In the genomic region with DNA sequence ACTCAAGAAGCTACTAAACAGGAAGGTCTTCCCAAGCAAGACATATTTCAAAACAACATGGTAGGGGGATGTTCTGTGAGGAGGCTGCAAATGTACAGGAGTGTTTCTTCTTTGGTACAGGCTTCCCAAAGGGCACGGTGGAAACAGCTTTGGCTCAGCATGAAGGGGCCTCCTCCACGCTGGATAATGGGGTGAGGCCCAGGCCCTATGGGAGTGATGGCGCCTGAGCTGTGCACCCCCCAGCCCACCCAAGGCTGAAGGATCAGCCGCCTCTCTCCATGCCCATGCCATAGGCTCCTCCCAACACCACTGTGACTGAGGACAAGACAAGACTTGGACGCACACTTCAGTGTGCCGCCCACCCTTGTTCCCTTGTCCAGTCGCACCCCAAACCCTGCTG, we compare ENCODE assay signal across 37 cellular contexts. TPM values are rescaled to one million over a fixed set of nuclear protein-coding genes. Genes with fewer than 3 reads are reported as not detected.
"Had no signal": no experiment of that assay in that cellular context is flagged by ENCODE, and none has a peak within 500 bp of the region (broad histone marks: within the 10 kb centered on the region; RNA-seq: fewer than 3 reads in every experiment).

No MANE protein-coding gene starts in this region.

- H3K4me3 ChIP-seq: MG63 had no signal

- H3K9me3 ChIP-seq: MG63 had no signal

- H3K9ac ChIP-seq: KMS-11 had no signal

- H3K27ac ChIP-seq: KMS-11 had no signal

- H3K4me2 ChIP-seq: KMS-11 had no signal

- DNase-seq: Karpas-422, Kasumi-1, MG63, MM.1S, MV-4-11, NCI-H1048, NCI-H1092, NCI-H1092 treated with DMSO at 0.1 percent for 48 hours, NCI-H1105, NCI-H1105 treated with DMSO at 0.1 percent for 48 hours, NCI-H1417, NCI-H1417 treated with DMSO at 0.1 percent for 48 hours, NCI-H1436, NCI-H1436 treated with DMSO at 0.1 percent for 48 hours, NCI-H146, NCI-H1694, NCI-H1694 treated with DMSO at 0.1 percent for 48 hours, NCI-H187, NCI-H187 treated with DMSO at 0.1 percent for 48 hours, NCI-H1930, NCI-H2029, NCI-H2029 treated with DMSO at 0.1 percent for 48 hours, NCI-H2081, NCI-H2081 treated with DMSO at 0.1 percent for 48 hours, NCI-H2107, NCI-H2171, NCI-H2227 treated with DMSO at 0.1 percent for 48 hours, NCI-H226, NCI-H345, NCI-H446, NCI-H446 treated with DMSO at 0.1 percent for 48 hours, NCI-H510A had no signal

- H3K36me3 ChIP-seq: MG63 had no signal

RNA-seq across cellular contexts. Expression of a gene that starts 6.8 kb away (rescaled TPM):
- total RNA-seq: LHCN-M2, M059J, MCF 10A, NCI-H460 had no signal

RNA-seq across cellular contexts. Expression of a gene that starts 24.6 kb away (rescaled TPM):
- total RNA-seq: LHCN-M2, M059J, MCF 10A, NCI-H460 had no signal

RNA-seq across cellular contexts. Expression of a gene that starts 49.4 kb away (rescaled TPM):
- total RNA-seq: LHCN-M2, M059J, MCF 10A, NCI-H460 had no signal
